8 cellular contexts compared by ENCODE assay signal in the genomic region with DNA sequence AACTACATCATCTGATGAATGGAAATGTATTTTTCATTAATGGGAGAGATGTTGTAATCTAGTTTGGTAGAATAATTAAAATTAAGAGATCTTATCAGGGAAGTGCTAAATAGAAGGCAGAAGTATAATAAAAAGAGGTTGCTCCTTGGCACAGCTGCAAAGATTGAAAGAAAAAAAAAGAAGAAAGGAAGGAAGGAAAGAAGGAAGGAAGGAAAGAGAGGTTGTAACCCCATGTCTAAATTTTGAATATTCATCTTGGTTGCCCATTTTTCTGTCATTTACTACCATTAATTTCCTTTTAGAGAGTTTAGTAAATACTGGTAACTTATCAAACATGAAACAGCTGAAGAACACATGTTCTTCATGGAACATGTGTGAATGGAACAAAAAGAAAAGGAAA. TPM values are rescaled to one million over a fixed set of nuclear protein-coding genes. Genes with fewer than 3 reads are reported as not detected.
DNase-seq lines count a peak whose midpoint lies in the region; ATAC-seq, FAIRE-seq and TF ChIP-seq lines count a peak whose summit lies in the region.

No MANE protein-coding gene starts in this region.

- intact Hi-C loops in K562 (cut with micrococcal nuclease): loop anchor here (2.0 to 10.0 kb wide), 3 partner anchors 59 to 641 kb away; a partner anchor contains a TSS

- no peak for TF ChIP-seq RAD21 in K562 (CRISPR knock-in tag; conservative IDR thresholded peaks at IDR 0.05 in 1 of 2, IDR thresholded peaks at IDR 0.05 in 1 of 2)

- H4K20me1 ChIP-seq in K562 (replicated peaks; ENCODE audit: control insufficient read depth, insufficient read depth, low read length): no peaks in the 10 kb centered on the region

- in situ Hi-C loops in K562 (cut with MboI): loop anchor here (10.0 kb wide), 1 partner anchor 331 kb away; no protein-coding TSS in a partner anchor

- no peaks in the 10 kb centered on the region for H3K9me1 ChIP-seq in K562 (ENCODE audit: control insufficient read depth, insufficient read depth, low read length)

- TF ChIP-seq EP300 in K562 (IDR thresholded peaks at IDR 0.05; ENCODE audit: low read length): no peak

- H3K4me1 ChIP-seq in K562 (replicated peaks in 1 of 2; ENCODE audit: control insufficient read depth in 2 of 2, insufficient read depth in 2 of 2, low read length in 2 of 2): peaks cover 0 to 3% of the 10 kb centered on the region in 2 experiments; a peak in 2 of 5 replicates
- H3K4me1 ChIP-seq in mucosa of stomach (ENCODE audit: control insufficient read depth, insufficient read depth, low read length): peaks cover 5% of the 10 kb centered on the region

- TSS peak; percentile 57 for BruUV-seq in K562 (replicated peaks; lab: Mats Ljungman, UMichigan)

- peak; percentile 31 for DNase-seq in HT-29 (ENCODE audit: low spot score)
- DNase-seq in K562 (ENCODE audit: extremely low read depth in 1 of 4, low spot score in 3 of 4): no peak
- DNase-seq in DMS79 (lab: John Stamatoyannopoulos, UW): no peak
- DNase-seq in RPMI8226: no peak
- DNase-seq in iPS-NIHi11 (ENCODE audit: low spot score): no peak
- DNase-seq in HPDE6-E6E7 (ENCODE audit: extremely low spot score): no peak

- no peaks in the 10 kb centered on the region for H3K36me3 ChIP-seq in K562 (ENCODE audit: control insufficient read depth, insufficient read depth, low read length)
- H3K36me3 ChIP-seq in mucosa of stomach (ENCODE audit: control insufficient read depth, insufficient read depth, low read length): no peaks in the 10 kb centered on the region

- no peak for ATAC-seq in K562

- peak overlapping the region in 1 of 2 experiments; percentile 90; a peak in 2 of 4 replicates for H3K9ac ChIP-seq in K562 (ENCODE audit: insufficient read depth in 1 of 2, low read depth in 2 of 2, low read length in 2 of 2)
- H3K9ac ChIP-seq in mucosa of stomach (ENCODE audit: low read length): peak overlapping the region; percentile 40

- H2AFZ ChIP-seq in K562 (ENCODE audit: low read depth, low read length): peak overlapping the region; percentile 94

- CTCF ChIA-PET in K562 (lab: Yijun Ruan, JAX; ENCODE audit: low intra/inter-chr PET ratio): interaction anchor here (0.5 to 1.5 kb wide), 3 partner anchors 122 to 1217 kb away, joined by 3 read pairs; no protein-coding TSS in a partner anchor

- H3K27ac ChIP-seq in 22Rv1 (peak overlapping the region; percentile 94), K562 (ENCODE audit: extremely low read depth, low read depth, low read length) (peak overlapping the region; percentile 91)

- H3K4me2 ChIP-seq in K562 (ENCODE audit: insufficient read depth, low read length): peak overlapping the region; percentile 77

- no peak for TF ChIP-seq POLR2A in K562 (conservative IDR thresholded peaks at IDR 0.05)

- H3K27me3 ChIP-seq in K562 (ENCODE audit: control insufficient read depth in 2 of 2, insufficient read depth in 2 of 2, low read length in 2 of 2) (no peaks in the 10 kb centered on the region), mucosa of stomach (ENCODE audit: control insufficient read depth, insufficient read depth, low read length) (no peaks in the 10 kb centered on the region)

- TF ChIP-seq CTCF in 22Rv1 (IDR thresholded peaks at IDR 0.05) (no peak), K562 (IDR thresholded peaks at IDR 0.05 in 2 of 3, conservative IDR thresholded peaks at IDR 0.05 in 1 of 3; ENCODE audit: insufficient read depth in 2 of 3, low read depth in 1 of 3, low read length in 3 of 3) (no peak)

- H3K79me2 ChIP-seq in K562 (ENCODE audit: control insufficient read depth, insufficient read depth, low read length): no peaks in the 10 kb centered on the region

- no peak for FAIRE-seq in K562 (lab: Jason Lieb, UNC)

- H3K4me3 ChIP-seq in K562 (peak overlapping the region; percentile 46), mucosa of stomach (ENCODE audit: low read length) (no peak overlapping the region)

- no peaks in the 10 kb centered on the region for H3K9me3 ChIP-seq in K562 (replicated peaks; ENCODE audit: control insufficient read depth, insufficient read depth, low read depth, low read length)
- no peaks in the 10 kb centered on the region for H3K9me3 ChIP-seq in mucosa of stomach (ENCODE audit: control insufficient read depth, low read length)

- POLR2A ChIA-PET in K562 (lab: Yijun Ruan, JAX): interaction anchor here (0.8 to 4.5 kb wide), 8 partner anchors 9 to 135 kb away, joined by 3 to 106 read pairs (median 4); a partner anchor contains a TSS

TF ChIP-seq in K562, 482 proteins besides CTCF, POLR2A, EP300 and RAD21 (continues in another document):
- TF ChIP-seq ELF4 (CRISPR knock-in tag; IDR thresholded peaks at IDR 0.05) (no peak), RFX1 (IDR thresholded peaks at IDR 0.05) (no peak), NR2F6 (CRISPR knock-in tag; IDR thresholded peaks at IDR 0.05) (no peak)
- TF ChIP-seq, protein P1, sequence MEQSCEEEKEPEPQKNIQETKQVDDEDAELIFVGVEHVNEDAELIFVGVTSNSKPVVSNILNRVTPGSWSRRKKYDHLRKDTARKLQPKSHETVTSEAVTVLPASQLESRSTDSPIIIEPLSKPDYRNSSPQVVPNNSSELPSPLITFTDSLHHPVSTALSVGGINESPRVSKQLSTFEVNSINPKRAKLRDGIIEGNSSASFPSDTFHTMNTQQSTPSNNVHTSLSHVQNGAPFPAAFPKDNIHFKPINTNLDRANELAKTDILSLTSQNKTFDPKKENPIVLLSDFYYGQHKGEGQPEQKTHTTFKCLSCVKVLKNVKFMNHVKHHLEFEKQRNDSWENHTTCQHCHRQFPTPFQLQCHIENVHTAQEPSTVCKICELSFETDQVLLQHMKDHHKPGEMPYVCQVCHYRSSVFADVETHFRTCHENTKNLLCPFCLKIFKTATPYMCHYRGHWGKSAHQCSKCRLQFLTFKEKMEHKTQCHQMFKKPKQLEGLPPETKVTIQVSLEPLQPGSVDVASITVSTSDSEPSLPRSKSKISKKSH (CRISPR knock-in tag; IDR thresholded peaks at IDR 0.05): no peak
- TF ChIP-seq, protein P2, sequence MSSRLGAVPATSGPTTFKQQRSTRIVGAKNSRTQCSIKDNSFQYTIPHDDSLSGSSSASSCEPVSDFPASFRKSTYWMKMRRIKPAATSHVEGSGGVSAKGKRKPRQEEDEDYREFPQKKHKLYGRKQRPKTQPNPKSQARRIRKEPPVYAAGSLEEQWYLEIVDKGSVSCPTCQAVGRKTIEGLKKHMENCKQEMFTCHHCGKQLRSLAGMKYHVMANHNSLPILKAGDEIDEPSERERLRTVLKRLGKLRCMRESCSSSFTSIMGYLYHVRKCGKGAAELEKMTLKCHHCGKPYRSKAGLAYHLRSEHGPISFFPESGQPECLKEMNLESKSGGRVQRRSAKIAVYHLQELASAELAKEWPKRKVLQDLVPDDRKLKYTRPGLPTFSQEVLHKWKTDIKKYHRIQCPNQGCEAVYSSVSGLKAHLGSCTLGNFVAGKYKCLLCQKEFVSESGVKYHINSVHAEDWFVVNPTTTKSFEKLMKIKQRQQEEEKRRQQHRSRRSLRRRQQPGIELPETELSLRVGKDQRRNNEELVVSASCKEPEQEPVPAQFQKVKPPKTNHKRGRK (tag; IDR thresholded peaks at IDR 0.05): peak; percentile 92

RNA-seq across cellular contexts. Expression of a gene that starts 10.5 kb away (rescaled TPM):
- 18.5 and 19.4 TPM in 2 replicates for total RNA-seq in HT-29 (2014; rRNA removed; shearing (Covaris generic))
- total RNA-seq in K562 (2011; cell fraction: chromatin; rRNA removed; ENCODE audit: low replicate concordance): 237 and 644 TPM in 2 replicates
- total RNA-seq in K562 (2011; cell fraction: nucleolus; rRNA removed): 117 and 136 TPM in 2 replicates
- total RNA-seq in K562 (2011; cell fraction: nucleoplasm; rRNA removed): 249 and 386 TPM in 2 replicates
- total RNA-seq in K562 (2014; rRNA removed) (21.2 and 24.6 TPM in 2 replicates), K562 (2014; rRNA removed; fragmentation: Illumina TruSeq; extraction: Trizol) (40.6 and 53.0 TPM in 2 replicates), K562 (2015; rRNA removed; fragmentation: Illumina TruSeq; extraction: Trizol) (32.2 and 33.4 TPM in 2 replicates), K562 (2021) (55.9 and 61.7 TPM in 2 replicates)
- polyA plus RNA-seq in K562 (2011; rRNA removed) (41.2 and 46.7 TPM in 2 replicates), K562 (2014; fragmentation: Illumina TruSeq; extraction: Trizol) (10.0 TPM in 2 replicates), K562 (2014; fragmentation: Nextera tagmentation; extraction: Ambion mirVana) (10 to 100 TPM in 1 of 2 experiments, 1 to 10 TPM in 1; 3.3 to 11.1 TPM), K562 (2014; rRNA removed) (17.9 and 22.6 TPM in 2 replicates)
- polyA plus RNA-seq in K562 (2011; cell fraction: cytosol; rRNA removed): 5.9 and 16.5 TPM in 2 replicates
- polyA plus RNA-seq in K562 (2011; cell fraction: nucleus; rRNA removed): 63.1 and 81.2 TPM in 2 replicates
- polyA plus RNA-seq in K562 (2012): 5.2 and 7.5 TPM in 2 replicates
- polyA minus RNA-seq in K562 (2011; rRNA and poly(A)+ RNA removed): 171 and 249 TPM in 2 replicates
- polyA minus RNA-seq in K562 (2011; cell fraction: cytosol; rRNA and poly(A)+ RNA removed): 15.7 and 26.6 TPM in 2 replicates
- polyA minus RNA-seq in K562 (2011; cell fraction: nucleus; rRNA and poly(A)+ RNA removed): 120 and 165 TPM in 2 replicates

RNA-seq across cellular contexts. Expression of a gene that starts 11.1 kb away (rescaled TPM):
- 55.3 and 55.4 TPM in 2 replicates for total RNA-seq in HT-29 (2014; rRNA removed; shearing (Covaris generic))
- 1.7 and 12.0 TPM in 2 replicates for total RNA-seq in K562 (2011; cell fraction: chromatin; rRNA removed; ENCODE audit: low replicate concordance)
- total RNA-seq in K562 (2011; cell fraction: nucleolus; rRNA removed): 2.2 and 6.7 TPM in 2 replicates
- total RNA-seq in K562 (2011; cell fraction: nucleoplasm; rRNA removed): 2.1 and 2.4 TPM in 2 replicates
- 0.95 and 1.6 TPM in 2 replicates for total RNA-seq in K562 (2014; rRNA removed)
- 0.61 and 0.62 TPM in 2 replicates for total RNA-seq in K562 (2014; rRNA removed; fragmentation: Illumina TruSeq; extraction: Trizol)
- total RNA-seq in K562 (2015; rRNA removed; fragmentation: Illumina TruSeq; extraction: Trizol): 0.34 and 0.72 TPM in 2 replicates
- 1.8 and 2.9 TPM in 2 replicates for total RNA-seq in K562 (2021)
- 1.1 and 4.0 TPM in 2 replicates for polyA plus RNA-seq in K562 (2011; rRNA removed)
- 2.0 and 3.0 TPM in 2 replicates for polyA plus RNA-seq in K562 (2011; cell fraction: cytosol; rRNA removed)
- 3.8 and 3.9 TPM in 2 replicates for polyA plus RNA-seq in K562 (2011; cell fraction: nucleus; rRNA removed)
- polyA plus RNA-seq in K562 (2012): 1.4 and 2.8 TPM in 2 replicates
- 0.55 and 0.82 TPM in 2 replicates for polyA plus RNA-seq in K562 (2014; fragmentation: Illumina TruSeq; extraction: Trizol)
- polyA plus RNA-seq in K562 (2014; fragmentation: Nextera tagmentation; extraction: Ambion mirVana): under 1 TPM; 0.10 to 0.27 TPM
- 0.27 and 0.65 TPM in 2 replicates for polyA plus RNA-seq in K562 (2014; rRNA removed)
- polyA minus RNA-seq in K562 (2011; rRNA and poly(A)+ RNA removed): 3.3 and 3.9 TPM in 2 replicates
- 2.7 and 7.7 TPM in 2 replicates for polyA minus RNA-seq in K562 (2011; cell fraction: cytosol; rRNA and poly(A)+ RNA removed)
- 3.1 and 6.1 TPM in 2 replicates for polyA minus RNA-seq in K562 (2011; cell fraction: nucleus; rRNA and poly(A)+ RNA removed)
